Comparison of ENCODE assay signal across 15 cellular contexts in the genomic region with DNA sequence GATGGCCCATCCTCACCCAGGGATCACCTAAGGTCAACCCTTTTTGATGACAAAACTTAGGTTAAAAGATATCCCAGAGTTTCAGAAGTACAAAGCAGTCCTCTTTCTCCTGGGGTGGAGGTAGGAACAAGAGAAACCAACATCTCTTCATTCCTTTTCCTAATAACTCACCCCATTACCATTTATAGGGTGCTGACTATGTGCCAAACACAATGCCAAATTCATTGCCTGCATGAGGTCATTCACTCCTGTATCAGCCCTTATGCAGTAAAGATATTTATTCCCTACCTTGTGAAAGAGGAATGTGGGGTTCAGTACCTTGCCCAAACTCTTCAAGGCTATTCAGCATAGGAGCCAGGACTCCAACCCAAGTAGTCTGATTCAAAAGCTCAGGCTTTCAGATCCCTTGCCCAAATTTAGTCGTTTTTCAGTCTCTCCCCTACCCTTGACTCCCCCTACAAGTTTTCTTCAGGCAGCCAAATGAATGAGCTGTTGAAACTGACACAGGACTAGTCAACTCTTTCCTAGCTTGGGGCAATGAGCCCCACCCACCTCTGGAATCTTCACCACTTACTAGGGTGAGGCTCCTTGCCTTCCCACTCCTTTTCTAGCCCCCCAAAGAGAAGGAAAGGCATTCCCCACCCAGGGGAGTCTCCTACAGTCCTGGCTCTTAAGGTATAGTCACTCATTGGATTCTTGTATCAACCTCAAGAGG. TPM values are rescaled to one million over a fixed set of nuclear protein-coding genes. Genes with fewer than 3 reads are reported as not detected.
"Had no signal": no experiment of that assay in that cellular context is flagged by ENCODE, and none has a peak within 500 bp of the region (broad histone marks: within the 10 kb centered on the region; RNA-seq: fewer than 3 reads in every experiment).

No MANE protein-coding gene starts in this region.

- H3K9me3 ChIP-seq: adrenal gland, ovary, sigmoid colon had no signal

- ATAC-seq: stimulated activated naive CD8-positive, alpha-beta T cell treated with anti-CD3 and anti-CD28 coated beads, Interleukin-15, amount 100 ng/mL, for 72 hours had no signal

- H3K9me3 Mint-ChIP-seq: activated CD4-positive, alpha-beta T cell treated with anti-CD3 and anti-CD28 coated beads, Interleukin-2, amount 10 ng/mL, durations not matched to agents 7 days and 5 days; activated naive CD4-positive, alpha-beta T cell treated with anti-CD3 and anti-CD28 coated beads, Interleukin-2, amount 10 ng/mL, durations not matched to agents 7 days and 5 days; activated T-helper 2 cell treated with anti-CD3 and anti-CD28 coated beads, Interferon-gamma antibody, Interleukin-2, Interleukin-4, amounts not matched to agents 10 μg/mL and 5 μg/mL and 100 μg/mL, durations not matched to agents 14 hours and 24 hours and 36 hours; stimulated activated naive CD8-positive, alpha-beta T cell treated with anti-CD3 and anti-CD28 coated beads, Interleukin-15, amount 100 ng/mL, for 72 hours had no signal

- H3K36me3 ChIP-seq: adrenal gland, ovary, sigmoid colon had no signal

- H3K36me3 Mint-ChIP-seq: activated naive CD4-positive, alpha-beta T cell treated with anti-CD3 and anti-CD28 coated beads, Interleukin-2, amount 10 ng/mL, durations not matched to agents 7 days and 5 days had no signal

- H3K4me1 ChIP-seq: adrenal gland, sigmoid colon had no signal

- H3K27ac ChIP-seq: adrenal gland, ovary, sigmoid colon had no signal

- H3K4me1 Mint-ChIP-seq: activated CD4-positive, alpha-beta T cell treated with anti-CD3 and anti-CD28 coated beads, Interleukin-2, amount 10 ng/mL, durations not matched to agents 7 days and 5 days; activated naive CD4-positive, alpha-beta T cell treated with anti-CD3 and anti-CD28 coated beads, Interleukin-2, amount 10 ng/mL, durations not matched to agents 7 days and 5 days; neural crest cell; stimulated activated naive CD8-positive, alpha-beta T cell treated with anti-CD3 and anti-CD28 coated beads, Interleukin-15, amount 100 ng/mL, for 72 hours had no signal

- H3K27me3 ChIP-seq: adrenal gland, ovary had no signal

- H3K4me3 ChIP-seq: adrenal gland, ovary, sigmoid colon had no signal

- DNase-seq: activated CD4-positive, alpha-beta T cell treated with anti-CD3 and anti-CD28 coated beads, Interleukin-2, amount 10 ng/mL, durations not matched to agents 7 days and 5 days; activated CD4-positive, CD25-positive, alpha-beta regulatory T cell; activated naive CD4-positive, alpha-beta T cell treated with anti-CD3 and anti-CD28 coated beads, Interleukin-2, amount 10 ng/mL, durations not matched to agents 7 days and 5 days; activated T-cell treated with anti-CD3 and anti-CD28 coated beads for 4 hours; adrenal gland; central memory CD4-positive, alpha-beta T cell; ovary; sigmoid colon; stimulated activated CD4-positive, alpha-beta T cell treated with anti-CD3 and anti-CD28 coated beads, Interleukin-15, amount 100 ng/mL, for 24 hours; stimulated activated CD4-positive, alpha-beta T cell treated with anti-CD3 and anti-CD28 coated beads, Interleukin-4, amount 100 ng/mL, for 4 hours; stimulated activated naive CD8-positive, alpha-beta T cell treated with anti-CD3 and anti-CD28 coated beads, Interleukin-15, amount 100 ng/mL, for 72 hours had no signal

- H3K4me3 Mint-ChIP-seq: activated CD4-positive, alpha-beta T cell treated with anti-CD3 and anti-CD28 coated beads, Interleukin-2, amount 10 ng/mL, durations not matched to agents 7 days and 5 days; activated naive CD4-positive, alpha-beta T cell treated with anti-CD3 and anti-CD28 coated beads, Interleukin-2, amount 10 ng/mL, durations not matched to agents 7 days and 5 days; neural crest cell; stimulated activated naive CD8-positive, alpha-beta T cell treated with anti-CD3 and anti-CD28 coated beads, Interleukin-15, amount 100 ng/mL, for 72 hours had no signal

- H3K27ac Mint-ChIP-seq: activated CD4-positive, alpha-beta T cell treated with anti-CD3 and anti-CD28 coated beads, Interleukin-2, amount 10 ng/mL, durations not matched to agents 7 days and 5 days; activated naive CD4-positive, alpha-beta T cell treated with anti-CD3 and anti-CD28 coated beads, Interleukin-2, amount 10 ng/mL, durations not matched to agents 7 days and 5 days; activated T-helper 2 cell treated with anti-CD3 and anti-CD28 coated beads, Interferon-gamma antibody, Interleukin-2, Interleukin-4, amounts not matched to agents 10 μg/mL and 5 μg/mL and 100 μg/mL, durations not matched to agents 14 hours and 24 hours and 36 hours had no signal

RNA-seq across cellular contexts. Expression of a gene that starts 5.9 kb away (rescaled TPM):
- total RNA-seq: activated CD4-positive, alpha-beta T cell treated with anti-CD3 and anti-CD28 coated beads, Interleukin-2, amount 10 ng/mL, durations not matched to agents 7 days and 5 days; activated CD8-positive, alpha-beta memory T cell treated with anti-CD3 and anti-CD28 coated beads for 36 hours; activated T-helper 2 cell treated with anti-CD3 and anti-CD28 coated beads, Interferon-gamma antibody, Interleukin-2, Interleukin-4, amounts not matched to agents 10 μg/mL and 5 μg/mL and 100 μg/mL, durations not matched to agents 14 hours and 24 hours and 36 hours; neural crest cell; sigmoid colon; T-helper 2 cell treated with Interferon-gamma antibody and Interleukin-4, amounts not matched to agents 100 ng/mL and 5 ng/mL, for 36 hours had no signal
- polyA plus RNA-seq: ovary had no signal

RNA-seq across cellular contexts. Expression of a gene that starts 8.9 kb away (rescaled TPM):
- total RNA-seq: activated CD4-positive, alpha-beta T cell treated with anti-CD3 and anti-CD28 coated beads, Interleukin-2, amount 10 ng/mL, durations not matched to agents 7 days and 5 days; activated CD8-positive, alpha-beta memory T cell treated with anti-CD3 and anti-CD28 coated beads for 36 hours; activated T-helper 2 cell treated with anti-CD3 and anti-CD28 coated beads, Interferon-gamma antibody, Interleukin-2, Interleukin-4, amounts not matched to agents 10 μg/mL and 5 μg/mL and 100 μg/mL, durations not matched to agents 14 hours and 24 hours and 36 hours; neural crest cell; ovary; sigmoid colon; T-helper 2 cell treated with Interferon-gamma antibody and Interleukin-4, amounts not matched to agents 100 ng/mL and 5 ng/mL, for 36 hours had no signal
- polyA plus RNA-seq: ovary, sigmoid colon had no signal

RNA-seq across cellular contexts. Expression of a gene that starts 31.8 kb away (rescaled TPM):
- total RNA-seq: activated CD4-positive, alpha-beta T cell treated with anti-CD3 and anti-CD28 coated beads, Interleukin-2, amount 10 ng/mL, durations not matched to agents 7 days and 5 days; activated CD8-positive, alpha-beta memory T cell treated with anti-CD3 and anti-CD28 coated beads for 36 hours; activated T-helper 2 cell treated with anti-CD3 and anti-CD28 coated beads, Interferon-gamma antibody, Interleukin-2, Interleukin-4, amounts not matched to agents 10 μg/mL and 5 μg/mL and 100 μg/mL, durations not matched to agents 14 hours and 24 hours and 36 hours; neural crest cell; T-helper 2 cell treated with Interferon-gamma antibody and Interleukin-4, amounts not matched to agents 100 ng/mL and 5 ng/mL, for 36 hours had no signal
- polyA plus RNA-seq: ovary had no signal

RNA-seq across cellular contexts. Expression of a gene that starts 43.6 kb away (rescaled TPM):
- total RNA-seq: activated T-helper 2 cell treated with anti-CD3 and anti-CD28 coated beads, Interferon-gamma antibody, Interleukin-2, Interleukin-4, amounts not matched to agents 10 μg/mL and 5 μg/mL and 100 μg/mL, durations not matched to agents 14 hours and 24 hours and 36 hours; neural crest cell; T-helper 2 cell treated with Interferon-gamma antibody and Interleukin-4, amounts not matched to agents 100 ng/mL and 5 ng/mL, for 36 hours had no signal

RNA-seq across cellular contexts. Expression of a gene that starts 52.7 kb away (rescaled TPM):
- total RNA-seq: activated CD4-positive, alpha-beta T cell treated with anti-CD3 and anti-CD28 coated beads, Interleukin-2, amount 10 ng/mL, durations not matched to agents 7 days and 5 days; activated CD8-positive, alpha-beta memory T cell treated with anti-CD3 and anti-CD28 coated beads for 36 hours; activated T-helper 2 cell treated with anti-CD3 and anti-CD28 coated beads, Interferon-gamma antibody, Interleukin-2, Interleukin-4, amounts not matched to agents 10 μg/mL and 5 μg/mL and 100 μg/mL, durations not matched to agents 14 hours and 24 hours and 36 hours; T-helper 2 cell treated with Interferon-gamma antibody and Interleukin-4, amounts not matched to agents 100 ng/mL and 5 ng/mL, for 36 hours had no signal
